ENCODE assay signal across 1 cellular context in genomic region chr1:161209790-161210409, GRCh38.
TF ChIP-seq lines count a peak whose summit lies in the region.

No MANE protein-coding gene starts in this region.

TF ChIP-seq in IMR-90, 13 proteins besides CTCF, POLR2A, EP300 and RAD21:
- TF ChIP-seq MAZ (IDR thresholded peaks at IDR 0.05; ENCODE audit: borderline replicate concordance, low read depth, low read length), result peak; percentile 62; the same call in 1 of the 2 replicates
- TF ChIP-seq SMC3 (IDR thresholded peaks at IDR 0.05; ENCODE audit: low read depth, low read length), result peak; percentile 80
- no peak for TF ChIP-seq RCOR1 (IDR thresholded peaks at IDR 0.05; ENCODE audit: insufficient replicate concordance, low read length)
